In genomic region chr21:35226960-35227741, GRCh38 we compare ENCODE assay signal across 8 cellular contexts.
DNase-seq lines count a peak whose midpoint lies in the region; ATAC-seq and TF ChIP-seq lines count a peak whose summit lies in the region.
"Had no signal": no experiment of that assay in that cellular context is flagged by ENCODE, and none has a peak within 500 bp of the region (broad histone marks: within the 10 kb centered on the region; RNA-seq: fewer than 3 reads in every experiment).

No MANE protein-coding gene starts in this region.

- no peak for TF ChIP-seq RAD21 in HCT116 (IDR thresholded peaks at IDR 0.05; ENCODE audit: low read depth)

- ATAC-seq in GM18519 (IDR thresholded peaks at IDR 0.05; ENCODE audit: low FRiP score, unreplicated experiment) (peak; percentile 59), HCT116 (no peak)

- peaks cover 45 to 57% of the 10 kb centered on the region in 2 experiments for H3K4me1 ChIP-seq in HCT116 (ENCODE audit: control insufficient read depth in 1 of 2, insufficient read depth in 2 of 2, low read length in 2 of 2)

- TF ChIP-seq POLR2A in HCT116 (IDR thresholded peaks at IDR 0.05; ENCODE audit: borderline replicate concordance, extremely low read depth, insufficient read depth, insufficient read length) = no peak

- no peaks in the 10 kb centered on the region for H4K20me1 ChIP-seq in HCT116 (ENCODE audit: insufficient read depth)

- H3K79me2 ChIP-seq in HCT116 (ENCODE audit: insufficient read depth, low read length) = no peaks in the 10 kb centered on the region

- CTCF ChIA-PET in HCT116 (lab: Charles Lee) = no interaction called here
- CTCF ChIA-PET in activated CD4-positive, alpha-beta memory T cell treated with anti-CD3 and anti-CD28 coated beads for 36 hours (lab: Charles Lee) = interaction anchor here (0.6 to 2.0 kb wide), 2 partner anchors 176 to 505 kb away, joined by 4 to 6 read pairs; no protein-coding TSS in a partner anchor

- no peak overlapping the region for H2AFZ ChIP-seq in HCT116 (ENCODE audit: low read depth, low read length, poor library complexity, severe bottlenecking)

- peak overlapping the region; percentile 66; the same call in 1 of the 2 replicates for H3K4me2 ChIP-seq in HCT116 (ENCODE audit: low read length)

- RAD21 ChIA-PET in HCT116 (lab: Charles Lee; ENCODE audit: low non-redundant PET in 1 of 2, low total read pairs in 2 of 2, uncharacterized antibody in 2 of 2, unreplicated experiment in 2 of 2) = interaction anchor here in 1 of 2 experiments (0.6 kb wide), 1 partner anchor 180 kb away, joined by 4 read pairs; no protein-coding TSS in a partner anchor

- no peak for TF ChIP-seq CTCF in HCT116 (IDR thresholded peaks at IDR 0.05 in 2 of 3, conservative IDR thresholded peaks at IDR 0.05 in 1 of 3; ENCODE audit: borderline replicate concordance in 1 of 3, insufficient read depth in 1 of 3, low read depth in 2 of 3, low read length in 2 of 3)

- no peaks in the 10 kb centered on the region for H3K27me3 Mint-ChIP-seq in activated CD4-positive, alpha-beta memory T cell treated with anti-CD3 and anti-CD28 coated beads for 36 hours

- no peak overlapping the region for H3K4me3 ChIP-seq in HCT116 (replicated peaks in 1 of 2; ENCODE audit: low read depth in 1 of 2, low read length in 2 of 2)
- H3K4me3 ChIP-seq: SK-N-MC had no signal

- intact Hi-C loops in HCT116 (cut with micrococcal nuclease) = no loop called here
- intact Hi-C loops in activated CD4-positive, alpha-beta memory T cell treated with anti-CD3 and anti-CD28 coated beads for 36 hours (cut with micrococcal nuclease) = loop anchor here (2.0 kb wide), 2 partner anchors 26 to 176 kb away; no protein-coding TSS in a partner anchor

- DNase-seq in HCT116 (ENCODE audit: low read depth, low spot score) (no peak), NAMALWA (ENCODE audit: low spot score) (peak; percentile 99), RKO (ENCODE audit: low spot score) (no peak), cerebellum (ENCODE audit: low spot score) (no peak)
- peak; percentile 76 for DNase-seq in activated CD4-positive, alpha-beta memory T cell treated with anti-CD3 and anti-CD28 coated beads for 36 hours
- peak; percentile 34 to 45 for DNase-seq in stimulated activated CD4-positive, alpha-beta T cell treated with anti-CD3 and anti-CD28 coated beads, Interleukin-2, amount 100 ng/mL, for 24 hours

- H3K9me3 ChIP-seq in HCT116 (ENCODE audit: control insufficient read depth in 1 of 2, insufficient read depth in 1 of 2, low read depth in 1 of 2, low read length in 2 of 2) = no peaks in the 10 kb centered on the region

- no peaks in the 10 kb centered on the region for H3K9me2 ChIP-seq in HCT116 (ENCODE audit: insufficient read depth)

- no peak overlapping the region for H3K27ac ChIP-seq in HCT116 (ENCODE audit: low read depth, low read length)
- H3K27ac ChIP-seq: SK-N-MC had no signal

- H3K27me3 ChIP-seq in HCT116 (ENCODE audit: insufficient read depth, low read length) = no peaks in the 10 kb centered on the region

- no peaks in the 10 kb centered on the region for H3K36me3 Mint-ChIP-seq in activated CD4-positive, alpha-beta memory T cell treated with anti-CD3 and anti-CD28 coated beads for 36 hours

- peak overlapping the region; percentile 49 for H3K4me3 Mint-ChIP-seq in activated CD4-positive, alpha-beta memory T cell treated with anti-CD3 and anti-CD28 coated beads for 36 hours

- no peak overlapping the region for H3K9ac ChIP-seq in HCT116 (ENCODE audit: low read length)

- no peaks in the 10 kb centered on the region for H3K36me3 ChIP-seq in HCT116 (ENCODE audit: control insufficient read depth in 1 of 2, insufficient read depth in 2 of 2, low read length in 2 of 2)

- no TSS peak for BruUV-seq in HCT116 (replicated peaks; lab: Mats Ljungman, UMichigan)

- no peaks in the 10 kb centered on the region for H3K9me3 Mint-ChIP-seq in activated CD4-positive, alpha-beta memory T cell treated with anti-CD3 and anti-CD28 coated beads for 36 hours

- H3K27ac Mint-ChIP-seq in activated CD4-positive, alpha-beta memory T cell treated with anti-CD3 and anti-CD28 coated beads for 36 hours = peak overlapping the region; percentile 62

- POLR2A ChIA-PET in HCT116 (lab: Charles Lee) = interaction anchor here (1.6 kb wide), 1 partner anchor 10 kb away, joined by 3 read pairs; no protein-coding TSS in a partner anchor
- POLR2A ChIA-PET in activated CD4-positive, alpha-beta memory T cell treated with anti-CD3 and anti-CD28 coated beads for 36 hours (lab: Charles Lee) = interaction anchor here (0.7 to 1.6 kb wide), 4 partner anchors 77 to 177 kb away, joined by 3 to 4 read pairs (median 3); no protein-coding TSS in a partner anchor

- H3K4me1 Mint-ChIP-seq in activated CD4-positive, alpha-beta memory T cell treated with anti-CD3 and anti-CD28 coated beads for 36 hours (ENCODE audit: low read depth) = peaks cover 38% of the 10 kb centered on the region

TF ChIP-seq in HCT116, 20 proteins besides CTCF, POLR2A, EP300 and RAD21:
- no peak for TF ChIP-seq SIN3A (IDR thresholded peaks at IDR 0.05; ENCODE audit: low read depth)
- no peak; the same call in 1 of the 2 replicates for TF ChIP-seq ZFX (IDR thresholded peaks at IDR 0.05)
- TF ChIP-seq ATF3 (IDR thresholded peaks at IDR 0.05) = no peak
- TF ChIP-seq CEBPB (IDR thresholded peaks at IDR 0.05; ENCODE audit: low read depth) = no peak

Comparison
In these comparisons a context has a peak if more than half of its experiments do, and no peak if none do; other contexts are left out.
1. DNase-seq: peak in NAMALWA (single experiment), activated CD4-positive, alpha-beta memory T cell treated with anti-CD3 and anti-CD28 coated beads for 36 hours (single experiment) and stimulated activated CD4-positive, alpha-beta T cell treated with anti-CD3 and anti-CD28 coated beads, Interleukin-2, amount 100 ng/mL, for 24 hours (2 of 2); none in HCT116 (single experiment), RKO (single experiment) and cerebellum (single experiment).